Comparison of ENCODE assay signal across 31 cellular contexts in the genomic region with DNA sequence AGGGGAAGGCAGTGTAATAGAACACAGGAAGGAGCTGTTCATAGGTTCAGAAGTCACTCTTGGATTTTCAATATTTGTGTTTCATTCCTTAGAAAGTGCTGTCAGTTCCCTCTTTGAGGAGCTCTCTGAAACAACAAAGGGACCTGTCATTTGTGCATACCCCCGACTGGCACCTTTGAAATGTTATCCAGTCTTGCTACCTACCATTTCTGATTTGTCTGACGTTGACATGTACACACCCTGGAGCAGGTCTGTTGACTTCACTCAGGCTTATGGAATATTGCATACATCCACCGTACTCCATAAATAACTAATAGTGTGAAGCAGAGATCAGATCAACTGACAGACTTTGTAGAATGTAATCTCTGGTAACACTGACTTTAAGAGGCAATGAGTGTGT.
"Had no signal": no experiment of that assay in that cellular context is flagged by ENCODE, and none has a peak within 500 bp of the region (broad histone marks: within the 10 kb centered on the region; RNA-seq: fewer than 3 reads in every experiment).

No MANE protein-coding gene starts in this region.

- H3K36me3 ChIP-seq: adrenal gland, ascending aorta, brain microvascular endothelial cell, breast epithelium, cardiac muscle cell had no signal

- H3K27me3 ChIP-seq: adrenal gland, ascending aorta, body of pancreas, brain microvascular endothelial cell, breast epithelium, cardiac muscle cell had no signal

- H3K27ac ChIP-seq: adrenal gland, ascending aorta, body of pancreas, brain microvascular endothelial cell, breast epithelium, cardiac muscle cell had no signal

- H3K4me3 ChIP-seq: adrenal gland, ascending aorta, body of pancreas, breast epithelium, cardiac muscle cell had no signal

- ATAC-seq: activated naive CD4-positive, alpha-beta T cell treated with anti-CD3 and anti-CD28 coated beads, Interleukin-2, amount 50 U/mL, for 72 hours; activated naive CD8-positive, alpha-beta T cell treated with anti-CD3 and anti-CD28 coated beads, Interleukin-2, amount 50 U/mL, for 24 hours; activated T-cell treated with anti-CD3 and anti-CD28 coated beads, Interleukin-2, amount 50 U/mL, for 4 hours; activated T-cell treated with anti-CD3 and anti-CD28 coated beads, Interleukin-2, amount 50 U/mL, for 72 hours; activated T-helper 17 cell treated with anti-CD3 and anti-CD28 coated beads, Interleukin-2, amount 50 U/mL, for 72 hours; body of pancreas had no signal

- DNase-seq: activated effector memory CD4-positive, alpha-beta T cell treated with anti-CD3 and anti-CD28 coated beads, Interleukin-2, amount 50 U/mL, for 16 hours; activated effector memory CD4-positive, alpha-beta T cell treated with Interleukin-2 at 50 U/mL for 16 hours; activated gamma-delta T cell; activated gamma-delta T cell treated with Interleukin-2 at 50 U/mL for 16 hours; activated naive CD4-positive, alpha-beta T cell; activated naive CD4-positive, alpha-beta T cell treated with anti-CD3 and anti-CD28 coated beads for 36 hours; activated naive CD4-positive, alpha-beta T cell treated with anti-CD3 and anti-CD28 coated beads, Interleukin-2, amount 10 ng/mL, durations not matched to agents 7 days and 5 days; activated naive CD4-positive, alpha-beta T cell treated with anti-CD3 and anti-CD28 coated beads, Interleukin-2, amount 50 U/mL, for 16 hours; activated naive CD4-positive, alpha-beta T cell treated with Interleukin-2 at 50 U/mL for 16 hours; activated naive CD8-positive, alpha-beta T cell treated with anti-CD3 and anti-CD28 coated beads for 36 hours; activated naive CD8-positive, alpha-beta T cell treated with anti-CD3 and anti-CD28 coated beads, Interleukin-2, amount 10 ng/mL, durations not matched to agents 7 days and 5 days; activated naive CD8-positive, alpha-beta T cell treated with anti-CD3 and anti-CD28 coated beads, Interleukin-2, amount 50 U/mL, for 24 hours; activated T-cell treated with anti-CD3 and anti-CD28 coated beads, Interleukin-2, amount 50 U/mL, for 1 hour; activated T-cell treated with anti-CD3 and anti-CD28 coated beads, Interleukin-2, amount 50 U/mL, for 24 hours; activated T-cell treated with anti-CD3 and anti-CD28 coated beads, Interleukin-2, amount 50 U/mL, for 4 hours; activated T-cell treated with anti-CD3 and anti-CD28 coated beads, Interleukin-2, amount 50 U/mL, for 48 hours; activated T-cell treated with anti-CD3 and anti-CD28 coated beads, Interleukin-2, amount 50 U/mL, for 72 hours; adrenal gland; amniotic stem cell; amygdala; anterior cingulate cortex; aorta; body of pancreas; brain microvascular endothelial cell; central memory CD4-positive, alpha-beta T cell; cerebellar nuclear complex had no signal

- H3K4me1 ChIP-seq: adrenal gland, ascending aorta, body of pancreas, breast epithelium had no signal
